Comparison of ENCODE assay signal across 33 cellular contexts in genomic region chr10:7642612-7643011, GRCh38. TPM values are rescaled to one million over a fixed set of nuclear protein-coding genes. Genes with fewer than 3 reads are reported as not detected.
"Had no signal": no experiment of that assay in that cellular context is flagged by ENCODE, and none has a peak within 500 bp of the region (broad histone marks: within the 10 kb centered on the region; RNA-seq: fewer than 3 reads in every experiment).

No MANE protein-coding gene starts in this region.

- H3K27me3 ChIP-seq: pancreas, right atrium auricular region, right lobe of liver, sigmoid colon, suprapubic skin, testis, tibial artery, transverse colon, upper lobe of right lung, uterus had no signal

- ATAC-seq: naive thymus-derived CD8-positive, alpha-beta T cell; natural killer cell treated with Interleukin-12 subunit alpha and Interleukin-12 subunit beta and Interleukin-15 and Interleukin-18, amount 100 ng/mL, for 72 hours; pancreas; right lobe of liver; stimulated activated memory B cell treated with anti-CD40 and anti-IgM and Interleukin-4, amounts not matched to agents 10 μg/mL and 1 μg/mL and 100 μg/mL, for 72 hours; stimulated activated naive CD8-positive, alpha-beta T cell treated with anti-CD3 and anti-CD28 coated beads, Interleukin-15, amount 100 ng/mL, for 72 hours; stimulated activated naive CD8-positive, alpha-beta T cell treated with anti-CD3 and anti-CD28 coated beads, Interleukin-15, Interleukin-2, amounts not matched to agents 100 U/mL and 50 U/mL, for 24 hours; upper lobe of right lung had no signal

- H3K27me3 Mint-ChIP-seq: type B pancreatic cell had no signal

- H3K4me3 ChIP-seq: pancreas, prostate gland, right atrium auricular region, right lobe of liver, sigmoid colon, skin epidermis, smooth muscle cell, spleen, suprapubic skin, testis, tibial artery, transverse colon, upper lobe of right lung, uterus had no signal

- H3K9me3 ChIP-seq: neutrophil, pancreas, prostate gland, right atrium auricular region, right lobe of liver, suprapubic skin, testis, transverse colon, upper lobe of right lung, uterus had no signal

- H3K27ac Mint-ChIP-seq: naive thymus-derived CD8-positive, alpha-beta T cell; natural killer cell treated with Interleukin-12 subunit alpha and Interleukin-12 subunit beta and Interleukin-15 and Interleukin-18, amount 100 ng/mL, for 72 hours; nephron progenitor cell; stimulated activated memory B cell treated with anti-CD40 and anti-IgM and Interleukin-4, amounts not matched to agents 10 μg/mL and 1 μg/mL and 100 μg/mL, for 72 hours; stimulated activated naive CD8-positive, alpha-beta T cell treated with anti-CD3 and anti-CD28 coated beads, Interleukin-15, amount 100 ng/mL, for 72 hours; type B pancreatic cell had no signal

- H3K4me2 ChIP-seq: smooth muscle cell had no signal

- H3K36me3 Mint-ChIP-seq: natural killer cell treated with Interleukin-12 subunit alpha and Interleukin-12 subunit beta and Interleukin-15 and Interleukin-18, amount 100 ng/mL, for 72 hours; stimulated activated memory B cell treated with anti-CD40 and anti-IgM and Interleukin-4, amounts not matched to agents 10 μg/mL and 1 μg/mL and 100 μg/mL, for 72 hours had no signal

- H3K4me1 ChIP-seq: pancreas, prostate gland, right atrium auricular region, right lobe of liver, spleen, suprapubic skin, testis, transverse colon, upper lobe of right lung, uterus had no signal

- H3K4me3 Mint-ChIP-seq: naive thymus-derived CD8-positive, alpha-beta T cell; natural killer cell treated with Interleukin-12 subunit alpha and Interleukin-12 subunit beta and Interleukin-15 and Interleukin-18, amount 100 ng/mL, for 72 hours; nephron progenitor cell; neural crest cell; stimulated activated memory B cell treated with anti-CD40 and anti-IgM and Interleukin-4, amounts not matched to agents 10 μg/mL and 1 μg/mL and 100 μg/mL, for 72 hours; stimulated activated naive CD8-positive, alpha-beta T cell treated with anti-CD3 and anti-CD28 coated beads, Interleukin-15, amount 100 ng/mL, for 72 hours; type B pancreatic cell had no signal

- H3K4me1 Mint-ChIP-seq: naive thymus-derived CD8-positive, alpha-beta T cell; nephron progenitor cell; neural crest cell; stimulated activated memory B cell treated with anti-CD40 and anti-IgM and Interleukin-4, amounts not matched to agents 10 μg/mL and 1 μg/mL and 100 μg/mL, for 72 hours; stimulated activated naive CD8-positive, alpha-beta T cell treated with anti-CD3 and anti-CD28 coated beads, Interleukin-15, amount 100 ng/mL, for 72 hours had no signal

- H3K36me3 ChIP-seq: neutrophil, prostate gland, right atrium auricular region, right lobe of liver, spleen, suprapubic skin, transverse colon, upper lobe of right lung, uterus had no signal

- H3K27ac ChIP-seq: neutrophil, pancreas, prostate gland, right atrium auricular region, right lobe of liver, skin epidermis, spleen, suprapubic skin, testis, tibial artery, transverse colon, upper lobe of right lung, uterus had no signal

- DNase-seq: naive thymus-derived CD8-positive, alpha-beta T cell; nephron progenitor cell; nucleus accumbens; pancreas; retina; right lobe of liver; sigmoid colon; spleen; stimulated activated CD4-positive, alpha-beta T cell treated with anti-CD3 and anti-CD28 coated beads, Interleukin-12 subunit alpha, Interleukin-12 subunit beta, amount 100 ng/mL, for 4 hours; stimulated activated CD4-positive, alpha-beta T cell treated with anti-CD3 and anti-CD28 coated beads, Interleukin-1b, Interleukin-23, amount 100 ng/mL, for 48 hours; stimulated activated CD4-positive, alpha-beta T cell treated with anti-CD3 and anti-CD28 coated beads, Interleukin-4, amount 100 ng/mL, for 1 hour; stimulated activated CD4-positive, alpha-beta T cell treated with anti-CD3 and anti-CD28 coated beads, Interleukin-4, amount 100 ng/mL, for 4 hours; stimulated activated CD8-positive, alpha-beta memory T cell treated with anti-CD3 and anti-CD28 coated beads, Interleukin-4, amount 100 ng/mL, for 48 hours; stimulated activated naive CD4-positive, alpha-beta T cell; stimulated activated naive CD8-positive, alpha-beta T cell treated with anti-CD3 and anti-CD28 coated beads, Interleukin-15, amount 100 ng/mL, for 72 hours; stimulated activated naive CD8-positive, alpha-beta T cell treated with anti-CD3 and anti-CD28 coated beads, Interleukin-15, Interleukin-2, amounts not matched to agents 100 U/mL and 50 U/mL, for 24 hours; substantia nigra; testis; tibial artery; transverse colon; upper lobe of right lung; uterus had no signal

RNA-seq across cellular contexts. Expression of gene ITIH5, which starts 24.2 kb away (rescaled TPM):
- total RNA-seq: naive thymus-derived CD8-positive, alpha-beta T cell; natural killer cell treated with Interleukin-12 subunit alpha and Interleukin-12 subunit beta and Interleukin-15 and Interleukin-18, amount 100 ng/mL, for 72 hours; neural crest cell; pulmonary artery endothelial cell had no signal
- polyA plus RNA-seq: naive thymus-derived CD8-positive, alpha-beta T cell had no signal
